In the genomic region with DNA sequence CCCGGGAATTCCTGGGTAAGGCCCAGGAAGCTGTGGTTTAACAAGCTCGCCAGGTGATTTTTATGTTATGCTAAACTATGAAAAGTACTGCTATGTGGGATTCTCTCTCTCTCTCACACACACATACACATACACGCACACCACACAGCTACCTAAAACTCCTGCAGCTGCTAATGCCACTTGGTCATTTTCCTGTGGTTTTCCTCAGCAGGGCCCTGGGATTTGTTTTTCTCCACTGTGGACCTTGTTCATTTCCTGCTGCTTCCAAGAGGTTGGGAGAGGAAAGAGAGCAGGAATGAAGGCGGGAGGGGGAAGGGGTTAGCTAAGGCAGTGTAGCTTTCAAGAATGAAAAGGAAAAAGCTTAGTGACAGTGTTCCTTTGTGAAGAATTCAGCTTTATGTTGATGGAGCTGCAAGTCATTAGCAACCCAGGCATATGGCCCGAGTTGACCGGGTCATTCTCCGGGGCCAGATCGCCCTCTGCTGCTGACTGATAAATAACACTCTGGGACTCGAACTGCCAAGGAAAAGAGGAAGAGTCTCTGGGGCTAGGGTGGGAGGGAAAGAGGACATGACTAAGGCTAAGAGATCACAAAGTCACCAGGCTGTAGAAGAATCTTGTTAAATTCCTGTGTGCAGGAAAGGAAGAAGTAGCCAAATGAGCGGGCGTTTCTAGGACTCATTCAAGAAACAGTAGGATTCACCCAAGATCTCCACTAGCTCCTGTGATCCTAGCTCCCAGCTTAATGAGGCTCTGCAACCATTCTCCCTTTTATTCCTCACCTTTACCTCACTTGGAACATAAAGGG, we compare ENCODE assay signal across 8 cellular contexts. TPM values are rescaled to one million over a fixed set of nuclear protein-coding genes. Genes with fewer than 3 reads are reported as not detected.
DNase-seq lines count a peak whose midpoint lies in the region; ATAC-seq and TF ChIP-seq lines count a peak whose summit lies in the region.

No MANE protein-coding gene starts in this region.

- no peak overlapping the region for H3K4me3 ChIP-seq in fibroblast of villous mesenchyme (ENCODE audit: low read depth, low read length)

- H3K36me3 Mint-ChIP-seq in naive thymus-derived CD8-positive, alpha-beta T cell, result no peaks in the 10 kb centered on the region

- no peaks in the 10 kb centered on the region for H3K27me3 Mint-ChIP-seq in naive thymus-derived CD8-positive, alpha-beta T cell

- TF ChIP-seq CTCF in fibroblast of villous mesenchyme (IDR thresholded peaks at IDR 0.05; ENCODE audit: insufficient read depth, low read depth, low read length), result peak; percentile 66

- peak; percentile 74 for ATAC-seq in HG02588 (IDR thresholded peaks at IDR 0.05; ENCODE audit: unreplicated experiment)
- no peak for ATAC-seq in naive thymus-derived CD8-positive, alpha-beta T cell

- H3K4me3 Mint-ChIP-seq in naive thymus-derived CD8-positive, alpha-beta T cell, result peak overlapping the region in 2 of 10 donors; percentile 5 to 22

- peaks cover 24 to 46% (median 31%) of the 10 kb centered on the region in 4 donors for H3K4me1 Mint-ChIP-seq in naive thymus-derived CD8-positive, alpha-beta T cell

- DNase-seq in NCI-H524 (lab: John Stamatoyannopoulos, UW) (peak; percentile 18 to 58), NCI-H524 treated with DMSO at 0.1 percent for 48 hours (lab: John Stamatoyannopoulos, UW) (no peak), NCI-H1694 (lab: John Stamatoyannopoulos, UW) (peak; percentile 9), fibroblast of villous mesenchyme (ENCODE audit: low read depth) (peak; percentile 81), ureter (ENCODE audit: low spot score) (peak; percentile 70)
- DNase-seq in activated CD4-positive, alpha-beta T cell treated with anti-CD3 and anti-CD28 coated beads, Interleukin-2, amount 50 U/mL, for 1 hour, result peak; percentile 6
- DNase-seq in naive thymus-derived CD8-positive, alpha-beta T cell, result no peak

- H3K27ac Mint-ChIP-seq in naive thymus-derived CD8-positive, alpha-beta T cell, result peak overlapping the region in 7 of 10 donors; percentile 27 to 78 (median 55)

- POLR2A ChIA-PET in naive thymus-derived CD8-positive, alpha-beta T cell (lab: Charles Lee), result interaction anchor here (0.7 kb wide), 1 partner anchor 348 kb away, joined by 3 read pairs; a partner anchor contains a TSS

- no peaks in the 10 kb centered on the region for H3K9me3 Mint-ChIP-seq in naive thymus-derived CD8-positive, alpha-beta T cell

RNA-seq across cellular contexts. Expression of a gene that starts 30.5 kb away (rescaled TPM):
- 18.1 and 20.9 TPM in 2 replicates for total RNA-seq in fibroblast of villous mesenchyme
- 10 to 100 TPM; 22.7 to 23.7 TPM for total RNA-seq in naive thymus-derived CD8-positive, alpha-beta T cell
- polyA plus RNA-seq in naive thymus-derived CD8-positive, alpha-beta T cell, result 1 to 10 TPM; 2.4 to 8.1 (median 4.0) TPM
- total RNA-seq in ureter, result 31.8 TPM

Comparison
In these comparisons a context has a peak if more than half of its experiments do, and no peak if none do; other contexts are left out.
1. DNase-seq: peak in NCI-H524 (2 of 2), NCI-H1694 (single experiment), activated CD4-positive, alpha-beta T cell treated with anti-CD3 and anti-CD28 coated beads, Interleukin-2, amount 50 U/mL, for 1 hour (single experiment), fibroblast of villous mesenchyme (single experiment) and ureter (single experiment); none in NCI-H524 treated with DMSO at 0.1 percent for 48 hours (single experiment) and naive thymus-derived CD8-positive, alpha-beta T cell (0 of 10).